8 cellular contexts compared by ENCODE assay signal in genomic region chr2:1707771-1708351, GRCh38. TPM values are rescaled to one million over a fixed set of nuclear protein-coding genes. Genes with fewer than 3 reads are reported as not detected.
DNase-seq lines count a peak whose midpoint lies in the region; ATAC-seq and TF ChIP-seq lines count a peak whose summit lies in the region.

No MANE protein-coding gene starts in this region.

- TF ChIP-seq CTCF in foreskin fibroblast (IDR thresholded peaks at IDR 0.05; ENCODE audit: low read depth, low read length) (no peak), progenitor cell of endocrine pancreas (IDR thresholded peaks at IDR 0.05; ENCODE audit: unreplicated experiment) (no peak), GM13977 (IDR thresholded peaks at IDR 0.05; ENCODE audit: extremely low read depth, insufficient read depth, missing control alignments) (no peak)

- ATAC-seq in GM21576 (IDR thresholded peaks at IDR 0.05; ENCODE audit: unreplicated experiment) = no peak
- no peak for ATAC-seq in HG02798 (IDR thresholded peaks at IDR 0.05; ENCODE audit: poor library complexity, unreplicated experiment)

- H3K27ac Mint-ChIP-seq in progenitor cell of endocrine pancreas = peak overlapping the region; percentile 17
- no peak overlapping the region for H3K27ac Mint-ChIP-seq in activated T-cell treated with anti-CD3 and anti-CD28 coated beads, Interleukin-2, amount 50 U/mL, for 24 hours

- no peaks in the 10 kb centered on the region for H3K36me3 ChIP-seq in H7 (replicated peaks; ENCODE audit: control insufficient read depth, insufficient read depth, low read length)

- H3K27me3 ChIP-seq in H7 (ENCODE audit: control insufficient read depth, insufficient read depth, low read length) = no peaks in the 10 kb centered on the region

- DNase-seq in H7 = peak; percentile 87
- peak; percentile 73 for DNase-seq in SHP77 treated with DMSO at 0.1 percent for 48 hours (lab: John Stamatoyannopoulos, UW)
- peak; percentile 95 to 98 for DNase-seq in foreskin fibroblast
- DNase-seq in progenitor cell of endocrine pancreas (ENCODE audit: low spot score, unreplicated experiment) = no peak
- DNase-seq in activated T-cell treated with anti-CD3 and anti-CD28 coated beads, Interleukin-2, amount 50 U/mL, for 24 hours = no peak
- DNase-seq in GM13977 (ENCODE audit: low spot score) = no peak

- in situ Hi-C loops in GM13977 (cut with MboI; ENCODE audit: low pct_unique_long_range_greater_than_20kb, low sequenced_read_pairs, unreplicated experiment) = no loop called here

- peaks cover 21% of the 10 kb centered on the region for H3K4me1 Mint-ChIP-seq in progenitor cell of endocrine pancreas (ENCODE audit: low read depth)
- peaks cover 5% of the 10 kb centered on the region for H3K4me1 Mint-ChIP-seq in activated T-cell treated with anti-CD3 and anti-CD28 coated beads, Interleukin-2, amount 50 U/mL, for 24 hours (ENCODE audit: low read depth)

- H3K4me3 Mint-ChIP-seq in progenitor cell of endocrine pancreas (ENCODE audit: low read depth) = no peak overlapping the region
- H3K4me3 Mint-ChIP-seq in activated T-cell treated with anti-CD3 and anti-CD28 coated beads, Interleukin-2, amount 50 U/mL, for 24 hours = no peak overlapping the region

- H3K27me3 Mint-ChIP-seq in progenitor cell of endocrine pancreas = no peaks in the 10 kb centered on the region
- no peaks in the 10 kb centered on the region for H3K27me3 Mint-ChIP-seq in activated T-cell treated with anti-CD3 and anti-CD28 coated beads, Interleukin-2, amount 50 U/mL, for 24 hours

- H3K4me3 ChIP-seq in H7 (ENCODE audit: insufficient read depth, low read depth, low read length) = no peak overlapping the region
- H3K4me3 ChIP-seq in foreskin fibroblast (ENCODE audit: low read depth in 1 of 2, low read length in 2 of 2) = peak overlapping the region; percentile 17 to 41

- H3K36me3 Mint-ChIP-seq in progenitor cell of endocrine pancreas (ENCODE audit: insufficient read depth) = no peaks in the 10 kb centered on the region
- H3K36me3 Mint-ChIP-seq in activated T-cell treated with anti-CD3 and anti-CD28 coated beads, Interleukin-2, amount 50 U/mL, for 24 hours (ENCODE audit: low read depth) = no peaks in the 10 kb centered on the region

- H3K9me3 Mint-ChIP-seq in progenitor cell of endocrine pancreas (ENCODE audit: low read depth) = no peaks in the 10 kb centered on the region
- no peaks in the 10 kb centered on the region for H3K9me3 Mint-ChIP-seq in activated T-cell treated with anti-CD3 and anti-CD28 coated beads, Interleukin-2, amount 50 U/mL, for 24 hours

RNA-seq across cellular contexts. Expression of gene PXDN, which starts 36.5 kb away (rescaled TPM):
- total RNA-seq in H7 (2014; rRNA removed; shearing (Covaris generic)) = 102 and 124 TPM in 2 replicates
- total RNA-seq in progenitor cell of endocrine pancreas = 242 and 256 TPM in 2 replicates

Comparison
In these comparisons a context has a peak if more than half of its experiments do, and no peak if none do; other contexts are left out.
1. DNase-seq: peak in H7 (single experiment), SHP77 treated with DMSO at 0.1 percent for 48 hours (single experiment) and foreskin fibroblast (2 of 2); none in progenitor cell of endocrine pancreas (single experiment), activated T-cell treated with anti-CD3 and anti-CD28 coated beads, Interleukin-2, amount 50 U/mL, for 24 hours (single experiment) and GM13977 (single experiment).